In the genomic region with DNA sequence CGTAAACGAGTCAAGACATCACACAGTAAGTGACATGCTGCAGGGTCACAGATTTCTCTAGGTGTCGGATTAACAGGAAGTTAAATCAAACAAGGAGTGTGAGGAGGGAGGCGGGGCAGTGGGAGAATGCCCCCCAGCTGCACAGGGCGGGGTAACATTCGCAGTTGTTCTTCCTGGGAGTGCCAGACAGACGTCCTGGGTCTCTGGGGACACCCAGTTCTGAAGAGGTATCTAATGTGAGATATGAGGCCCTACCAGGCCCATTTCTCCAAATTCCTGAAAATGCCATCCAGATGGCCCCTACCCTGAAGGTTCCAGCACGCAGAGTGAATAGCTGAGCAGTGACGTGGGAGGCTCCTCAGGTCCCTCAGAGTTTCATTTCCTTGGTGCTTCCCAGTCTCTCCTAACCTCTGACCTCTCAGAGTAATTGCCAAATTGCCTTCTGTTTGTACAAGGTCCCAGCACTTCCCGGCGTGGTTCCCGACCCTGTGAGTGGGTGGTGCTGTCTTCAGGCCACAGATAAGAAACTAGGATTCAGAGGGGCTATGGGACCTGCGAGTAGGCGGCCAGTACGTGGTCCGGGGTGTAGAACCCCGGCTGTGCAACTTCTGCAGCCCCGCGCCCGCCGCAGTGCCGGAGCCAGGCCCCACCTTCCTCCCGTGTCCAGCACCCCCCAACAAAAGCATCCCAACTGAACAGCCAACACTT, we compare ENCODE assay signal across 9 cellular contexts. TPM values are rescaled to one million over a fixed set of nuclear protein-coding genes. Genes with fewer than 3 reads are reported as not detected.
DNase-seq lines count a peak whose midpoint lies in the region; ATAC-seq, FAIRE-seq and TF ChIP-seq lines count a peak whose summit lies in the region.
"Had no signal": no experiment of that assay in that cellular context is flagged by ENCODE, and none has a peak within 500 bp of the region (broad histone marks: within the 10 kb centered on the region; RNA-seq: fewer than 3 reads in every experiment).

No MANE protein-coding gene starts in this region.

- peaks cover 11% of the 10 kb centered on the region for H3K36me3 Mint-ChIP-seq in stimulated activated memory B cell treated with anti-CD40 and anti-IgM and Interleukin-4, amounts not matched to agents 10 μg/mL and 1 μg/mL and 100 μg/mL, for 72 hours

- H3K27me3 ChIP-seq in GM12878 (replicated peaks in 1 of 2; ENCODE audit: control insufficient read depth in 2 of 2, insufficient read depth in 2 of 2, low read length in 1 of 2): 0 out of 4 replicates have a peak, but pooled peaks cover 0 to 3% of the 10 kb centered on the region in 2 experiments

- TF ChIP-seq CTCF in GM12878 (IDR thresholded peaks at IDR 0.05 in 2 of 3, conservative IDR thresholded peaks at IDR 0.05 in 1 of 3; ENCODE audit: control insufficient read depth in 2 of 3, extremely low read depth in 1 of 3, insufficient read depth in 1 of 3, low read depth in 3 of 3, low read length in 3 of 3): 0 out of 6 replicates have a peak, but pooled peaks of 1 of the 3 experiments have one; percentile 0

- POLR2A ChIA-PET in GM12878 (lab: Charles Lee): no interaction called here

- peak overlapping the region; percentile 81 for H3K4me2 ChIP-seq in GM12878 (ENCODE audit: control insufficient read depth, insufficient read depth)

- no peak for TF ChIP-seq RAD21 in GM12878 (IDR thresholded peaks at IDR 0.05; ENCODE audit: insufficient read depth, low read depth, low read length)

- peak overlapping the region; percentile 51 for H2AFZ ChIP-seq in GM12878 (ENCODE audit: control insufficient read depth, low read depth, low read length)

- no peak for ATAC-seq in GM12878
- no peak for ATAC-seq in stimulated activated memory B cell treated with anti-CD40 and anti-IgM and Interleukin-4, amounts not matched to agents 10 μg/mL and 1 μg/mL and 100 μg/mL, for 72 hours
- ATAC-seq in HG03280 (IDR thresholded peaks at IDR 0.05; ENCODE audit: unreplicated experiment): no peak

- FAIRE-seq in GM12878 (lab: Jason Lieb, UNC): no peak

- H3K9ac ChIP-seq in GM12878 (ENCODE audit: control insufficient read depth, insufficient read depth, low read length): peak overlapping the region; percentile 88

- 64% methylated on average over 23 of the region's 23 CpGs for WGBS in GM12878 (ENCODE audit: insufficient coverage, insufficient replicate concordance, low lambda C conversion rate, missing lambda C conversion rate)

- SMC1A ChIA-PET in GM12878 (lab: Charles Lee; ENCODE audit: uncharacterized antibody, unreplicated experiment): interaction anchor here (0.8 to 3.7 kb wide), 8 partner anchors 11 to 317 kb away, joined by 3 to 13 read pairs (median 4); no protein-coding TSS in a partner anchor

- no peaks in the 10 kb centered on the region for H3K9me3 Mint-ChIP-seq in stimulated activated memory B cell treated with anti-CD40 and anti-IgM and Interleukin-4, amounts not matched to agents 10 μg/mL and 1 μg/mL and 100 μg/mL, for 72 hours

- no peak for TF ChIP-seq EP300 in GM12878 (IDR thresholded peaks at IDR 0.05; ENCODE audit: borderline replicate concordance in 1 of 2, control insufficient read depth in 1 of 2, low read depth in 2 of 2, low read length in 2 of 2)

- DNase-seq in NOMO-1 treated with DMSO at 0.1 percent for 48 hours (lab: John Stamatoyannopoulos, UW; ENCODE audit: unreplicated experiment) (peak; percentile 13), NOMO-1 treated with dmso at 0.1 percent for 144 hours (lab: John Stamatoyannopoulos, UW; ENCODE audit: unreplicated experiment) (no peak), MV-4-11 (lab: John Stamatoyannopoulos, UW) (peak; percentile 73), GM12878 (ENCODE audit: low read depth, low spot score) (no peak), islet precursor cell (peak; percentile 83), retina (no peak)

- in situ Hi-C loops in GM12878 (cut with MboI): no loop called here

- CTCF ChIA-PET in GM12878 (lab: Yijun Ruan, JAX): interaction anchor here (0.6 to 3.0 kb wide), 14 partner anchors 109 to 316 kb away, joined by 3 to 19 read pairs (median 4); no protein-coding TSS in a partner anchor

- no peaks in the 10 kb centered on the region; the same call in 1 of the 2 replicates for H4K20me1 ChIP-seq in GM12878 (ENCODE audit: control insufficient read depth, insufficient read depth)

- H3K4me1 Mint-ChIP-seq in stimulated activated memory B cell treated with anti-CD40 and anti-IgM and Interleukin-4, amounts not matched to agents 10 μg/mL and 1 μg/mL and 100 μg/mL, for 72 hours: peaks cover 18% of the 10 kb centered on the region

- RAD21 ChIA-PET in GM12878 (lab: Charles Lee; ENCODE audit: unreplicated experiment): interaction anchor here (1.2 to 3.4 kb wide), 4 partner anchors 110 to 259 kb away, joined by 3 to 44 read pairs (median 12); a partner anchor contains a TSS

- H3K27me3 Mint-ChIP-seq in stimulated activated memory B cell treated with anti-CD40 and anti-IgM and Interleukin-4, amounts not matched to agents 10 μg/mL and 1 μg/mL and 100 μg/mL, for 72 hours: peaks cover 19% of the 10 kb centered on the region

- no peaks in the 10 kb centered on the region; a peak in 2 of 4 replicates for H3K36me3 ChIP-seq in GM12878 (ENCODE audit: control insufficient read depth in 2 of 2, insufficient read depth in 2 of 2, low read length in 1 of 2)

- H3K79me2 ChIP-seq in GM12878 (ENCODE audit: control insufficient read depth, insufficient read depth, low read length): peaks cover 35% of the 10 kb centered on the region

- H3K4me3 ChIP-seq in GM12878: peak overlapping the region; percentile 80

- no peaks in the 10 kb centered on the region for H3K9me3 ChIP-seq in GM12878 (replicated peaks; ENCODE audit: control insufficient read depth, insufficient read depth, low read length)

- H3K4me3 Mint-ChIP-seq in stimulated activated memory B cell treated with anti-CD40 and anti-IgM and Interleukin-4, amounts not matched to agents 10 μg/mL and 1 μg/mL and 100 μg/mL, for 72 hours: peak overlapping the region; percentile 71

- H3K27ac ChIP-seq in GM12878 (ENCODE audit: control insufficient read depth, insufficient read depth): peak overlapping the region; percentile 78

- peaks cover 8% of the 10 kb centered on the region for H3K4me1 ChIP-seq in GM12878 (ENCODE audit: control insufficient read depth, insufficient read depth, low read length)

- H3K27ac Mint-ChIP-seq in stimulated activated memory B cell treated with anti-CD40 and anti-IgM and Interleukin-4, amounts not matched to agents 10 μg/mL and 1 μg/mL and 100 μg/mL, for 72 hours: peak overlapping the region; percentile 61

- no peak for TF ChIP-seq POLR2A in GM12878 (IDR thresholded peaks at IDR 0.05; ENCODE audit: low read depth, low read length)

- intact Hi-C loops in GM12878 (cut with micrococcal nuclease; ENCODE audit: unreplicated experiment): loop anchor here (5.0 kb wide), 2 partner anchors 177 to 197 kb away; no protein-coding TSS in a partner anchor

- BruUV-seq in GM12878 (replicated peaks; lab: Mats Ljungman, UMichigan): no TSS peak

RNA-seq across cellular contexts. Expression of a gene that starts 1.8 kb away (rescaled TPM):
- 51.6 and 53.5 TPM in 2 replicates for total RNA-seq in GM12878 (2013; cell fraction: nucleolus; rRNA removed)
- total RNA-seq in GM12878 (2014; rRNA removed): 24.4 and 25.4 TPM in 2 replicates
- total RNA-seq in GM12878 (2014; rRNA removed; fragmentation: Illumina TruSeq; extraction: Trizol): 22.8 and 26.4 TPM in 2 replicates
- 50.0 and 57.4 TPM in 2 replicates for total RNA-seq in GM12878 (2021)
- 19.5 TPM for polyA plus RNA-seq in GM12878 (2011; ENCODE audit: low read depth)
- 8.9 and 12.9 TPM in 2 replicates for polyA plus RNA-seq in GM12878 (2011; rRNA removed)
- 12.1 and 13.5 TPM in 2 replicates for polyA plus RNA-seq in GM12878 (2011; cell fraction: cytosol; rRNA removed)
- polyA plus RNA-seq in GM12878 (2011; cell fraction: nucleus; rRNA removed): 23.3 and 33.9 TPM in 2 replicates
- 34.7 and 39.7 TPM in 2 replicates for polyA plus RNA-seq in GM12878 (2012)
- polyA plus RNA-seq in GM12878 (2014; fragmentation: Illumina TruSeq; extraction: Trizol): 20.4 and 28.3 TPM in 2 replicates
- 1 to 10 TPM; 1.2 to 2.4 TPM for polyA plus RNA-seq in GM12878 (2014; fragmentation: Nextera tagmentation; extraction: Ambion mirVana)
- 24.6 and 24.8 TPM in 2 replicates for polyA plus RNA-seq in GM12878 (2014; rRNA removed)
- polyA plus RNA-seq in GM12878 (2016; fragmentation: Nextera tagmentation; extraction: Ambion mirVana): 10 to 100 TPM; 20.0 to 24.5 TPM
- 8.6 and 18.9 TPM in 2 replicates for polyA minus RNA-seq in GM12878 (2011; rRNA and poly(A)+ RNA removed)
- 12.0 and 13.6 TPM in 2 replicates for polyA minus RNA-seq in GM12878 (2011; cell fraction: cytosol; rRNA and poly(A)+ RNA removed)
- polyA minus RNA-seq in GM12878 (2011; cell fraction: nucleus; rRNA and poly(A)+ RNA removed): 11.1 and 22.3 TPM in 2 replicates

RNA-seq across cellular contexts. Expression of a gene that starts 19.5 kb away (rescaled TPM):
- total RNA-seq in GM12878 (2013; cell fraction: nucleolus; rRNA removed): not detected in 2 replicates
- total RNA-seq in GM12878 (2014; rRNA removed) (not detected in 2 replicates), GM12878 (2014; rRNA removed; fragmentation: Illumina TruSeq; extraction: Trizol) (not detected in 2 replicates), GM12878 (2021) (not detected in 2 replicates)
- not detected for polyA plus RNA-seq in GM12878 (2011; ENCODE audit: low read depth)
- polyA plus RNA-seq in GM12878 (2011; rRNA removed) (not detected in 2 replicates), GM12878 (2014; fragmentation: Illumina TruSeq; extraction: Trizol) (not detected in 2 replicates), GM12878 (2014; fragmentation: Nextera tagmentation; extraction: Ambion mirVana) (not detected), GM12878 (2014; rRNA removed) (not detected in 2 replicates), GM12878 (2016; fragmentation: Nextera tagmentation; extraction: Ambion mirVana) (not detected)
- polyA plus RNA-seq in GM12878 (2011; cell fraction: cytosol; rRNA removed): not detected in 2 replicates
- not detected in 2 replicates for polyA plus RNA-seq in GM12878 (2011; cell fraction: nucleus; rRNA removed)
- not detected in 2 replicates for polyA plus RNA-seq in GM12878 (2012)
- polyA minus RNA-seq in GM12878 (2011; rRNA and poly(A)+ RNA removed): not detected in 2 replicates
- not detected in 2 replicates for polyA minus RNA-seq in GM12878 (2011; cell fraction: cytosol; rRNA and poly(A)+ RNA removed)
- not detected in 2 replicates for polyA minus RNA-seq in GM12878 (2011; cell fraction: nucleus; rRNA and poly(A)+ RNA removed)
- total RNA-seq: lung microvascular endothelial cell had no signal

Comparison
In these comparisons a context has a peak if more than half of its experiments do, and no peak if none do; other contexts are left out.
1. DNase-seq: peak in NOMO-1 treated with DMSO at 0.1 percent for 48 hours (single experiment), MV-4-11 (single experiment) and islet precursor cell (single experiment); none in NOMO-1 treated with dmso at 0.1 percent for 144 hours (single experiment), GM12878 (single experiment) and retina (single experiment).